In genomic region chr5:123090641-123091257, GRCh38 we compare ENCODE assay signal across 1 cellular context.
A peak's percentile ranks its signal among the peaks of the same experiment; 100 is the strongest.
TF ChIP-seq lines count a peak whose summit lies in the region.

No MANE protein-coding gene starts in this region.

TF ChIP-seq in GM12878, 131 proteins besides CTCF, POLR2A, EP300 and RAD21:
- TF ChIP-seq SKIL (IDR thresholded peaks at IDR 0.05; ENCODE audit: low read depth, poor library complexity, severe bottlenecking) (no peak), RUNX3 (IDR thresholded peaks at IDR 0.05; ENCODE audit: low read length) (no peak), ZNF592 (IDR thresholded peaks at IDR 0.05) (no peak), SUZ12 (IDR thresholded peaks at IDR 0.05; ENCODE audit: unreplicated experiment) (peak; percentile 2), DPF2 (IDR thresholded peaks at IDR 0.05) (no peak)
- TF ChIP-seq, protein P1, sequence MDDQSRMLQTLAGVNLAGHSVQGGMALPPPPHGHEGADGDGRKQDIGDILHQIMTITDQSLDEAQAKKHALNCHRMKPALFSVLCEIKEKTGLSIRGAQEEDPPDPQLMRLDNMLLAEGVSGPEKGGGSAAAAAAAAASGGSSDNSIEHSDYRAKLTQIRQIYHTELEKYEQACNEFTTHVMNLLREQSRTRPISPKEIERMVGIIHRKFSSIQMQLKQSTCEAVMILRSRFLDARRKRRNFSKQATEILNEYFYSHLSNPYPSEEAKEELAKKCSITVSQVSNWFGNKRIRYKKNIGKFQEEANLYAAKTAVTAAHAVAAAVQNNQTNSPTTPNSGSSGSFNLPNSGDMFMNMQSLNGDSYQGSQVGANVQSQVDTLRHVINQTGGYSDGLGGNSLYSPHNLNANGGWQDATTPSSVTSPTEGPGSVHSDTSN (IDR thresholded peaks at IDR 0.05; ENCODE audit: insufficient replicate concordance, low read depth, low read length) = no peak
